Comparison of ENCODE assay signal across 12 cellular contexts in genomic region chr2:46339676-46340459, GRCh38. TPM values are rescaled to one million over a fixed set of nuclear protein-coding genes. Genes with fewer than 3 reads are reported as not detected.
DNase-seq lines count a peak whose midpoint lies in the region; ATAC-seq and TF ChIP-seq lines count a peak whose summit lies in the region.
"Had no signal": no experiment of that assay in that cellular context is flagged by ENCODE, and none has a peak within 500 bp of the region (broad histone marks: within the 10 kb centered on the region; RNA-seq: fewer than 3 reads in every experiment).

No MANE protein-coding gene starts in this region.

- intact Hi-C loops in lower lobe of right lung (cut with DNase I), result no loop called here
- intact Hi-C loops in upper lobe of right lung (cut with DNase I), result no loop called here

- no peaks in the 10 kb centered on the region for H3K9me3 ChIP-seq in Peyer's patch
- H3K9me3 ChIP-seq in lower lobe of right lung, result no peaks in the 10 kb centered on the region
- H3K9me3 ChIP-seq in upper lobe of right lung, result no peaks in the 10 kb centered on the region
- H3K9me3 ChIP-seq: suprapubic skin had no signal

- H3K4me3 ChIP-seq in Peyer's patch (no peak overlapping the region), fibroblast of mammary gland (ENCODE audit: control insufficient read depth, low read depth, low read length) (no peak overlapping the region), lower lobe of right lung (no peak overlapping the region), upper lobe of right lung (no peak overlapping the region)
- H3K4me3 ChIP-seq: suprapubic skin had no signal

- ATAC-seq in lower lobe of right lung, result peak in 1 of 2 donors; percentile 4
- ATAC-seq in upper lobe of right lung, result peak; percentile 13
- ATAC-seq in GM18907 (IDR thresholded peaks at IDR 0.05; ENCODE audit: unreplicated experiment), result no peak
- ATAC-seq in esophagus mucosa, result no peak
- ATAC-seq: activated T-cell treated with anti-CD3 and anti-CD28 coated beads, Interleukin-2, amount 50 U/mL, for 72 hours had no signal

- no peak for TF ChIP-seq CTCF in Peyer's patch (IDR thresholded peaks at IDR 0.05)
- TF ChIP-seq CTCF in fibroblast of mammary gland (conservative IDR thresholded peaks at IDR 0.05; ENCODE audit: control insufficient read depth, insufficient read depth, low read depth, low read length), result no peak
- TF ChIP-seq CTCF in lower lobe of right lung (IDR thresholded peaks at IDR 0.05), result no peak
- no peak for TF ChIP-seq CTCF in upper lobe of right lung (IDR thresholded peaks at IDR 0.05)

- no peaks in the 10 kb centered on the region for H3K27me3 ChIP-seq in Peyer's patch
- H3K27me3 ChIP-seq in lower lobe of right lung (ENCODE audit: low read depth), result no peaks in the 10 kb centered on the region
- H3K27me3 ChIP-seq in upper lobe of right lung, result no peaks in the 10 kb centered on the region
- H3K27me3 ChIP-seq: suprapubic skin had no signal

- TF ChIP-seq POLR2A in Peyer's patch (IDR thresholded peaks at IDR 0.05), result no peak

- H3K36me3 ChIP-seq in Peyer's patch (no peaks in the 10 kb centered on the region), lower lobe of right lung (no peaks in the 10 kb centered on the region), upper lobe of right lung (no peaks in the 10 kb centered on the region)
- H3K36me3 ChIP-seq: suprapubic skin had no signal

- H3K27ac ChIP-seq in Peyer's patch (peak overlapping the region in 3 of 4 donors; percentile 10 to 36 (median 31)), lower lobe of right lung (peak overlapping the region; percentile 66), upper lobe of right lung (peak overlapping the region; percentile 62)
- H3K27ac ChIP-seq: suprapubic skin had no signal

- H3K4me1 ChIP-seq in Peyer's patch, result peaks cover 0 to 46% (median 2%) of the 10 kb centered on the region in 4 donors
- H3K4me1 ChIP-seq in lower lobe of right lung, result peaks cover 100% of the 10 kb centered on the region
- peaks cover 94% of the 10 kb centered on the region for H3K4me1 ChIP-seq in upper lobe of right lung

- no peak for DNase-seq in Peyer's patch
- DNase-seq in fibroblast of mammary gland (ENCODE audit: low read depth), result peak; percentile 75
- no peak for DNase-seq in lower lobe of right lung
- DNase-seq in upper lobe of right lung, result no peak
- no peak for DNase-seq in D341Med (ENCODE audit: low spot score)
- DNase-seq in MV-4-11 (lab: John Stamatoyannopoulos, UW), result no peak
- DNase-seq: activated CD4-positive, alpha-beta T cell treated with anti-CD3 and anti-CD28 coated beads for 1 hour; activated T-cell treated with anti-CD3 and anti-CD28 coated beads, Interleukin-2, amount 50 U/mL, for 72 hours; NCI-H526 treated with DMSO at 0.1 percent for 48 hours had no signal

RNA-seq across cellular contexts. Expression of gene EPAS1, which starts 42.7 kb away (rescaled TPM):
- total RNA-seq in Peyer's patch, result 100 to 1,000 TPM; 114 to 240 (median 196) TPM
- 1,419 TPM for total RNA-seq in lower lobe of right lung
- 1,593 TPM for total RNA-seq in upper lobe of right lung
- 89.5 TPM for total RNA-seq in esophagus mucosa
